15 cellular contexts compared by ENCODE assay signal in genomic region chr6:123017313-123017712, GRCh38. TPM values are rescaled to one million over a fixed set of nuclear protein-coding genes. Genes with fewer than 3 reads are reported as not detected.
A peak's percentile ranks its signal among the peaks of the same experiment; 100 is the strongest.
DNase-seq lines count a peak whose midpoint lies in the region; ATAC-seq lines count a peak whose summit lies in the region.
"Had no signal": no experiment of that assay in that cellular context is flagged by ENCODE, and none has a peak within 500 bp of the region (broad histone marks: within the 10 kb centered on the region; RNA-seq: fewer than 3 reads in every experiment).

No MANE protein-coding gene starts in this region.

- peak; percentile 12 for DNase-seq in NCI-H1694 (lab: John Stamatoyannopoulos, UW)
- peak in 1 of 61 donors; percentile 6 for DNase-seq in caudate nucleus (lab: John Stamatoyannopoulos, UW)
- DNase-seq in inferior parietal cortex (ENCODE audit: extremely low spot score): peak; percentile 68
- DNase-seq in NCI-H1105 (lab: John Stamatoyannopoulos, UW): no peak
- DNase-seq in activated CD4-positive, alpha-beta T cell treated with anti-CD3 and anti-CD28 coated beads, Interleukin-2, amount 50 U/mL, for 48 hours: no peak
- DNase-seq: Caco-2; CD8-positive, alpha-beta memory T cell; DMS53; H7 had no signal

- no peak for ATAC-seq in GM19397 (IDR thresholded peaks at IDR 0.05; ENCODE audit: unreplicated experiment)
- ATAC-seq: GM12878, GM23338 had no signal

- H3K27ac ChIP-seq in caudate nucleus (ENCODE audit: low read depth, low read length) (peak overlapping the region; percentile 38), temporal lobe (ENCODE audit: low read depth, low read length) (peak overlapping the region; percentile 19)
- H3K27ac ChIP-seq: BLaER1 had no signal

RNA-seq across cellular contexts. Expression of gene CLVS2, which starts 21.3 kb away (rescaled TPM):
- total RNA-seq in temporal lobe: 43.3 TPM
- total RNA-seq: Caco-2; CD8-positive, alpha-beta memory T cell; G401; GM12878 had no signal

Comparison
In these comparisons a context has a peak if more than half of its experiments do, and no peak if none do; other contexts are left out.
1. DNase-seq: peak in NCI-H1694 (single experiment) and inferior parietal cortex (single experiment); none in NCI-H1105 (single experiment) and activated CD4-positive, alpha-beta T cell treated with anti-CD3 and anti-CD28 coated beads, Interleukin-2, amount 50 U/mL, for 48 hours (0 of 2).